Comparison of ENCODE assay signal across 8 cellular contexts in genomic region chr5:131810510-131811249, GRCh38. TPM values are rescaled to one million over a fixed set of nuclear protein-coding genes. Genes with fewer than 3 reads are reported as not detected.
DNase-seq lines count a peak whose midpoint lies in the region; ATAC-seq, FAIRE-seq and TF ChIP-seq lines count a peak whose summit lies in the region.

No MANE protein-coding gene starts in this region.

- H3K9me1 ChIP-seq in keratinocyte (ENCODE audit: control insufficient read depth, extremely low read depth, insufficient read depth, low read length) = no peaks in the 10 kb centered on the region

- TF ChIP-seq POLR2A in tibial nerve (IDR thresholded peaks at IDR 0.05) = no peak

- H3K27ac ChIP-seq in keratinocyte (ENCODE audit: control insufficient read depth, insufficient read depth, low read length) (no peak overlapping the region), tibial nerve (no peak overlapping the region)

- H3K4me3 ChIP-seq in keratinocyte (ENCODE audit: control insufficient read depth in 2 of 3, extremely low read depth in 1 of 3, insufficient read depth in 2 of 3, low read depth in 1 of 3, low read length in 3 of 3) = no peak overlapping the region
- H3K4me3 ChIP-seq in tibial nerve = no peak overlapping the region

- H3K79me2 ChIP-seq in keratinocyte (ENCODE audit: control insufficient read depth, insufficient read depth, low read length) = no peaks in the 10 kb centered on the region

- dilution Hi-C loops in keratinocyte (cut with MboI; ENCODE audit: extremely low pct_ligation_motif_present, low sequenced_read_pairs) = no loop called here

- WGBS in tibial nerve, 2 donors = 5 to 6% methylated on average over 3 of the region's 3 CpGs

- CTCF ChIA-PET in activated B cell treated with CpG ODN at 0.5 μM for 24 hours (lab: Charles Lee) = interaction anchor here (0.8 to 1.8 kb wide), 3 partner anchors 195 to 221 kb away, joined by 4 to 9 read pairs (median 5); no protein-coding TSS in a partner anchor

- H4K20me1 ChIP-seq in keratinocyte (ENCODE audit: control insufficient read depth, extremely low read depth, insufficient read depth, low read length) = no peaks in the 10 kb centered on the region

- no peaks in the 10 kb centered on the region for H3K9me3 Mint-ChIP-seq in activated B cell treated with CpG ODN at 0.5 μM for 24 hours

- no peak for FAIRE-seq in keratinocyte (lab: Jason Lieb, UNC)

- TF ChIP-seq CTCF in activated B cell treated with CpG ODN at 0.5 μM for 24 hours (IDR thresholded peaks at IDR 0.05) = no peak
- TF ChIP-seq CTCF in keratinocyte (optimal IDR thresholded peaks at IDR 0.05 in 1 of 3, IDR thresholded peaks at IDR 0.05 in 1 of 3, conservative IDR thresholded peaks at IDR 0.05 in 1 of 3; ENCODE audit: extremely low read depth in 1 of 3, insufficient read depth in 2 of 3, low read length in 3 of 3) = peak in 2 of 3 experiments; percentile 14 to 52
- no peak for TF ChIP-seq CTCF in tibial nerve (IDR thresholded peaks at IDR 0.05)

- no peak overlapping the region for H3K9ac ChIP-seq in keratinocyte (ENCODE audit: control insufficient read depth, extremely low read depth, insufficient read depth, low read length)

- H2AFZ ChIP-seq in keratinocyte (ENCODE audit: control insufficient read depth, low read length) = no peak overlapping the region

- no peak overlapping the region for H3K4me2 ChIP-seq in keratinocyte (ENCODE audit: control insufficient read depth, extremely low read depth, insufficient read depth, low read depth, low read length)

- H3K9me3 ChIP-seq in keratinocyte (ENCODE audit: control insufficient read depth, low read depth, low read length) (no peaks in the 10 kb centered on the region), tibial nerve (no peaks in the 10 kb centered on the region)

- DNase-seq in NCI-H2196 (lab: John Stamatoyannopoulos, UW; ENCODE audit: unreplicated experiment) = peak; percentile 5
- no peak for DNase-seq in NCI-H2196 treated with DMSO at 0.1 percent for 48 hours (lab: John Stamatoyannopoulos, UW; ENCODE audit: unreplicated experiment)
- no peak for DNase-seq in activated B cell treated with CpG ODN at 0.5 μM for 24 hours
- no peak for DNase-seq in keratinocyte (ENCODE audit: low read depth, low spot score)
- no peak for DNase-seq in tibial nerve (ENCODE audit: low spot score in 2 of 2)
- no peak for DNase-seq in NCI-H146 (lab: John Stamatoyannopoulos, UW)

- TF ChIP-seq EP300 in tibial nerve (IDR thresholded peaks at IDR 0.05) = no peak

- peaks cover 4% of the 10 kb centered on the region for H3K27me3 Mint-ChIP-seq in activated B cell treated with CpG ODN at 0.5 μM for 24 hours

- intact Hi-C loops in activated B cell treated with CpG ODN at 0.5 μM for 24 hours (cut with micrococcal nuclease) = loop anchor here (1.0 kb wide), 1 partner anchor 197 kb away; no protein-coding TSS in a partner anchor

- peaks cover 6% of the 10 kb centered on the region for H3K4me1 Mint-ChIP-seq in activated B cell treated with CpG ODN at 0.5 μM for 24 hours

- peaks cover 8% of the 10 kb centered on the region for H3K4me1 ChIP-seq in keratinocyte (ENCODE audit: control insufficient read depth, extremely low read depth, insufficient read depth, low read length)
- peaks cover 0 to 9% (median 0%) of the 10 kb centered on the region in 4 donors for H3K4me1 ChIP-seq in tibial nerve

- H3K36me3 ChIP-seq in keratinocyte (ENCODE audit: control insufficient read depth in 2 of 2, extremely low read depth in 1 of 2, insufficient read depth in 2 of 2, low read length in 2 of 2) = no peaks in the 10 kb centered on the region
- H3K36me3 ChIP-seq in tibial nerve = no peaks in the 10 kb centered on the region

- H3K27me3 ChIP-seq in keratinocyte (ENCODE audit: control insufficient read depth, extremely low read depth, insufficient read depth, low read length) = no peaks in the 10 kb centered on the region
- no peaks in the 10 kb centered on the region for H3K27me3 ChIP-seq in tibial nerve

- POLR2A ChIA-PET in activated B cell treated with CpG ODN at 0.5 μM for 24 hours (lab: Charles Lee) = interaction anchor here (1.2 to 2.1 kb wide), 2 partner anchors 13 to 175 kb away, joined by 3 to 9 read pairs; partner anchors contain the start of gene FNIP1

- H3K27ac Mint-ChIP-seq in activated B cell treated with CpG ODN at 0.5 μM for 24 hours = no peak overlapping the region

- no peaks in the 10 kb centered on the region for H3K36me3 Mint-ChIP-seq in activated B cell treated with CpG ODN at 0.5 μM for 24 hours (ENCODE audit: low read depth)

- ATAC-seq in HG02852 (IDR thresholded peaks at IDR 0.05; ENCODE audit: unreplicated experiment) (peak; percentile 72), activated B cell treated with CpG ODN at 0.5 μM for 24 hours (ENCODE audit: low read depth) (peak; percentile 28), GM19324 (IDR thresholded peaks at IDR 0.05; ENCODE audit: low FRiP score, unreplicated experiment) (no peak)

- no peak overlapping the region for H3K4me3 Mint-ChIP-seq in activated B cell treated with CpG ODN at 0.5 μM for 24 hours

RNA-seq across cellular contexts. Expression of gene FNIP1, which starts 13.9 kb away (rescaled TPM):
- 29.8 and 34.0 TPM in 2 replicates for total RNA-seq in activated B cell treated with CpG ODN at 0.5 μM for 24 hours
- 13.2 to 15.2 TPM (median 14.6 TPM) in 3 replicates for polyA plus RNA-seq in keratinocyte
- 14.7 TPM for polyA plus RNA-seq in keratinocyte (2011; ENCODE audit: low read depth)
- polyA plus RNA-seq in keratinocyte (2011; cell fraction: cytosol; rRNA removed) = 3.7 and 7.7 TPM in 2 replicates
- 16.4 and 19.3 TPM in 2 replicates for polyA plus RNA-seq in keratinocyte (2011; cell fraction: nucleus; rRNA removed)
- 9.6 and 15.9 TPM in 2 replicates for polyA plus RNA-seq in keratinocyte (2012; ENCODE audit: low replicate concordance)
- polyA minus RNA-seq in keratinocyte = 6.6 to 36.7 TPM (median 30.8 TPM) in 3 replicates
- polyA minus RNA-seq in keratinocyte (2011; cell fraction: cytosol; rRNA and poly(A)+ RNA removed) = 10.9 TPM
- 34.1 and 60.3 TPM in 2 replicates for polyA minus RNA-seq in keratinocyte (2011; cell fraction: nucleus; rRNA and poly(A)+ RNA removed)
- 10 to 100 TPM; 36.0 to 42.7 (median 38.5) TPM for total RNA-seq in tibial nerve

Comparison
In these comparisons a context has a peak if more than half of its experiments do, and no peak if none do; other contexts are left out.
1. CTCF ChIP-seq: peak in keratinocyte (2 of 3); none in activated B cell treated with CpG ODN at 0.5 μM for 24 hours (single experiment) and tibial nerve (0 of 5).